36 cellular contexts compared by ENCODE assay signal in the genomic region with DNA sequence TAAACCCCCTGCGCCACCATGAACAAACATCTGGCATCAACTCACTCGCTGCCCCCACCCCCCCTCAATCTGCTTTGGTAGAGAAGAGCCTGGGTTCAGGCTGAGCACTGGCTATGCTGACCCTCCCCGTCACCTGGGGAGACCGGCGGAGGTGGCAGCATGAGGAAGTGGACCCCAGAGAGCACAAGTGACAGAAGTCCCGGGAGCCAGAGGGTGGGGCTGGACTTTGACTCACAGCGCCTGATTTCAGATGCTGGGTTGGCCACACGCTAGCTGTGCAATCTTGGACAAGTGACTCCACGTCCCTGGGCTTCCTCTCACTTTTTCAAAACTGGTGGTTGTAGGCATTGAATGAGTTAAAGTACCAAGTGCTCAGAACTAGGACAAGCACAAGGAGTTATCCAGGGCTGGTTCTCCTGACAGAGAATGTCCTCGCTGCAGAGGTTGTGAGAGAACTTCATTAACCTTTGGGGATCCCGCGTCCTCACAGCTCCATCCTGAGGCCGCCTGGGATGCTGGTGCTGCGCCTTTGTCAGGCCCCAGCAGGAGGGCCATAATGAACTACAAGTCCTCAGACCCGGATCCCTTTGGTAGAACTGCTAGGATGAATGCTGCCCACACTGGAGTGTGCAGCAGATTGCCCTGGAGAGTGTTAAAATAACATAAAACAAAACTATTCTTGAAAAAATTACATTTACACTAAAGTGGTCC. TPM values are rescaled to one million over a fixed set of nuclear protein-coding genes. Genes with fewer than 3 reads are reported as not detected.
DNase-seq lines count a peak whose midpoint lies in the region; ATAC-seq, FAIRE-seq and TF ChIP-seq lines count a peak whose summit lies in the region.
"Had no signal": no experiment of that assay in that cellular context is flagged by ENCODE, and none has a peak within 500 bp of the region (broad histone marks: within the 10 kb centered on the region; RNA-seq: fewer than 3 reads in every experiment).

No MANE protein-coding gene starts in this region.

- H3K27ac Mint-ChIP-seq in H9 (no peak overlapping the region; a peak in 1 of 7 replicates), WTC11 (no peak overlapping the region), endothelial cell (ENCODE audit: unreplicated experiment) (no peak overlapping the region)
- no peak overlapping the region for H3K27ac Mint-ChIP-seq in CD4-positive, alpha-beta memory T cell
- H3K27ac Mint-ChIP-seq: activated naive CD8-positive, alpha-beta T cell treated with anti-CD3 and anti-CD28 coated beads for 36 hours; activated T-helper 17 cell treated with anti-CD3 and anti-CD28 coated beads, Interleukin-2, amount 50 U/mL, for 72 hours; mesothelial cell of epicardium had no signal

- no peak overlapping the region for H2BK15ac ChIP-seq in H9 (ENCODE audit: low read depth, low read length)

- H3K9me3 Mint-ChIP-seq in H9: no peaks in the 10 kb centered on the region
- no peaks in the 10 kb centered on the region for H3K9me3 Mint-ChIP-seq in WTC11
- H3K9me3 Mint-ChIP-seq in CD4-positive, alpha-beta memory T cell: no peaks in the 10 kb centered on the region
- H3K9me3 Mint-ChIP-seq in endothelial cell (ENCODE audit: unreplicated experiment): no peaks in the 10 kb centered on the region
- H3K9me3 Mint-ChIP-seq: activated naive CD8-positive, alpha-beta T cell treated with anti-CD3 and anti-CD28 coated beads for 36 hours; activated T-helper 17 cell treated with anti-CD3 and anti-CD28 coated beads, Interleukin-2, amount 50 U/mL, for 72 hours; mesothelial cell of epicardium; naive thymus-derived CD8-positive, alpha-beta T cell; T-helper 2 cell treated with Interferon-gamma antibody and Interleukin-4, amounts not matched to agents 5 μg/mL and 100 μg/mL, for 36 hours had no signal

- H3K27ac ChIP-seq in H9 (ENCODE audit: insufficient read length, low read depth, low read length) (no peak overlapping the region), HepG2 (ENCODE audit: extremely low read length, insufficient read depth, low read length) (no peak overlapping the region)
- no peak overlapping the region for H3K27ac ChIP-seq in CD4-positive, alpha-beta memory T cell (ENCODE audit: low read depth, low read length)
- H3K27ac ChIP-seq: BLaER1, GM23248, KMS-11, suprapubic skin had no signal

- peak; percentile 15 for FAIRE-seq in HepG2 (lab: Jason Lieb, UNC)
- FAIRE-seq: bronchial epithelial cell, colon, GM12891, keratinocyte had no signal

- no peaks in the 10 kb centered on the region for H3K79me1 ChIP-seq in H9 (ENCODE audit: insufficient read depth, low read depth, low read length, poor library complexity, severe bottlenecking)

- no peak overlapping the region for H3K4me3 Mint-ChIP-seq in H9
- H3K4me3 Mint-ChIP-seq in WTC11: no peak overlapping the region
- H3K4me3 Mint-ChIP-seq in CD4-positive, alpha-beta memory T cell: no peak overlapping the region
- no peak overlapping the region for H3K4me3 Mint-ChIP-seq in endothelial cell (ENCODE audit: unreplicated experiment)
- H3K4me3 Mint-ChIP-seq: activated naive CD8-positive, alpha-beta T cell treated with anti-CD3 and anti-CD28 coated beads for 36 hours; activated T-helper 17 cell treated with anti-CD3 and anti-CD28 coated beads, Interleukin-2, amount 50 U/mL, for 72 hours; mesothelial cell of epicardium; naive thymus-derived CD8-positive, alpha-beta T cell; T-helper 2 cell treated with Interferon-gamma antibody and Interleukin-4, amounts not matched to agents 5 μg/mL and 100 μg/mL, for 36 hours had no signal

- peaks cover 1% of the 10 kb centered on the region; the same call in 1 of the 2 replicates for H3K27me3 Mint-ChIP-seq in H9 (ENCODE audit: low read depth)
- H3K27me3 Mint-ChIP-seq in WTC11 (ENCODE audit: low read depth): no peaks in the 10 kb centered on the region
- H3K27me3 Mint-ChIP-seq in CD4-positive, alpha-beta memory T cell: no peaks in the 10 kb centered on the region
- H3K27me3 Mint-ChIP-seq in endothelial cell (ENCODE audit: unreplicated experiment): peaks cover 6% of the 10 kb centered on the region
- H3K27me3 Mint-ChIP-seq: activated T-helper 17 cell treated with anti-CD3 and anti-CD28 coated beads, Interleukin-2, amount 50 U/mL, for 72 hours had no signal

- no peak overlapping the region for H2BK12ac ChIP-seq in H9 (ENCODE audit: insufficient read length, low read depth, low read length)

- no peak for TF ChIP-seq EP300 in HepG2 (IDR thresholded peaks at IDR 0.05; ENCODE audit: low read depth in 2 of 2, low read length in 2 of 2)
- TF ChIP-seq EP300 in HepG2 (CRISPR knock-in tag; IDR thresholded peaks at IDR 0.05; ENCODE audit: borderline replicate concordance): no peak

- no peak overlapping the region for H4K8ac ChIP-seq in H9 (replicated peaks; ENCODE audit: insufficient read length, low read depth, low read length)

- no peaks in the 10 kb centered on the region; the same call in 1 of the 2 replicates for H3K4me1 ChIP-seq in H9 (ENCODE audit: insufficient read depth, low read length)
- peaks cover 39% of the 10 kb centered on the region for H3K4me1 ChIP-seq in HepG2 (ENCODE audit: insufficient read depth, low read length)
- H3K4me1 ChIP-seq in CD4-positive, alpha-beta memory T cell (ENCODE audit: insufficient read depth, low read length): peaks cover 2% of the 10 kb centered on the region
- H3K4me1 ChIP-seq: BLaER1, suprapubic skin had no signal

- intact Hi-C loops in HepG2 (cut with micrococcal nuclease; ENCODE audit: unreplicated experiment) (no loop called here), sciatic nerve (cut with DNase I) (no loop called here)
- intact Hi-C loops in CD4-positive, alpha-beta memory T cell (cut with micrococcal nuclease): no loop called here

- no peaks in the 10 kb centered on the region for H3K36me3 ChIP-seq in HepG2 (replicated peaks in 1 of 2; ENCODE audit: control insufficient read depth in 1 of 2, insufficient read depth in 2 of 2, low read length in 2 of 2)
- no peaks in the 10 kb centered on the region for H3K36me3 ChIP-seq in CD4-positive, alpha-beta memory T cell (ENCODE audit: insufficient read depth, low read length)
- H3K36me3 ChIP-seq: BLaER1, suprapubic skin had no signal

- H4K20me1 ChIP-seq in H9 (ENCODE audit: control insufficient read depth, insufficient read depth, insufficient read length): no peaks in the 10 kb centered on the region
- H4K20me1 ChIP-seq in HepG2 (ENCODE audit: insufficient read depth, low read length): no peaks in the 10 kb centered on the region
- H4K20me1 ChIP-seq: BLaER1 had no signal

- no peaks in the 10 kb centered on the region for H3K27me3 ChIP-seq in H9 (ENCODE audit: insufficient read depth, low read length)
- H3K27me3 ChIP-seq in HepG2 (ENCODE audit: control insufficient read depth in 1 of 2, insufficient read depth in 2 of 2, low read length in 2 of 2): peaks cover 2 to 16% of the 10 kb centered on the region in 2 experiments; a peak in 4 of 5 replicates
- no peaks in the 10 kb centered on the region for H3K27me3 ChIP-seq in CD4-positive, alpha-beta memory T cell (ENCODE audit: insufficient read depth, low read length)
- H3K27me3 ChIP-seq: BLaER1 had no signal

- H3K23me2 ChIP-seq in H9 (ENCODE audit: insufficient read length, low read depth, low read length, poor library complexity, severe bottlenecking): no peaks in the 10 kb centered on the region

- no CpG with 5 or more reads among the region's 15 CpGs for WGBS in H9 (ENCODE audit: extremely low coverage, insufficient read length, low lambda C conversion rate)
- 51% methylated on average over 7 of the region's 15 CpGs for WGBS in HepG2 (ENCODE audit: low lambda C conversion rate)

- no peak overlapping the region for H4K91ac ChIP-seq in H9 (ENCODE audit: insufficient read length, low read depth, low read length)

- no peak overlapping the region for H2BK20ac ChIP-seq in H9 (ENCODE audit: low read depth, low read length, poor library complexity, severe bottlenecking)

- no peak overlapping the region for H2BK120ac ChIP-seq in H9 (ENCODE audit: low read depth, low read length, poor library complexity, severe bottlenecking)

- no peak overlapping the region for H3K56ac ChIP-seq in H9 (ENCODE audit: insufficient read length, low read depth, low read length)

- DNase-seq in H9: no peak
- no peak for DNase-seq in WTC11 (ENCODE audit: low spot score)
- DNase-seq in HepG2 (ENCODE audit: low spot score): peak; percentile 15
- no peak for DNase-seq in sciatic nerve (ENCODE audit: low spot score)
- no peak for DNase-seq in CD4-positive, alpha-beta memory T cell
- no peak for DNase-seq in endothelial cell (ENCODE audit: low spot score)
- DNase-seq: activated naive CD8-positive, alpha-beta T cell treated with anti-CD3 and anti-CD28 coated beads for 36 hours; aorta; DMS53; effector memory CD4-positive, alpha-beta T cell; erythroblast; GM23248; MV-4-11; naive thymus-derived CD8-positive, alpha-beta T cell; NCI-H1436 treated with DMSO at 0.1 percent for 48 hours; NCI-H446 treated with DMSO at 0.1 percent for 48 hours; NCI-H82; occipital lobe; stimulated activated naive CD4-positive, alpha-beta T cell had no signal

- no peak overlapping the region for H2AFZ ChIP-seq in H9 (ENCODE audit: low read length)
- no peak overlapping the region for H2AFZ ChIP-seq in HepG2 (ENCODE audit: low read length)
- H2AFZ ChIP-seq: GM23248 had no signal

- TF ChIP-seq CTCF in H9 (conservative IDR thresholded peaks at IDR 0.05) (peak; percentile 13; the same call in 1 of the 3 replicates), WTC11 (IDR thresholded peaks at IDR 0.05) (no peak), HepG2 (CRISPR knock-in tag; IDR thresholded peaks at IDR 0.05) (no peak), endothelial cell (IDR thresholded peaks at IDR 0.05; ENCODE audit: unreplicated experiment) (no peak)

- H3K14ac ChIP-seq in H9 (ENCODE audit: insufficient read depth, low read length): no peak overlapping the region

- 0 out of 2 replicates have a peak, but pooled peaks have one; percentile 11 for ATAC-seq in WTC11
- peak; percentile 42 for ATAC-seq in HepG2
- ATAC-seq in sciatic nerve: peak; percentile 27
- ATAC-seq in GM18498 (IDR thresholded peaks at IDR 0.05; ENCODE audit: unreplicated experiment): no peak
- no peak for ATAC-seq in GM18511 (IDR thresholded peaks at IDR 0.05; ENCODE audit: unreplicated experiment)
- ATAC-seq: activated T-helper 17 cell treated with anti-CD3 and anti-CD28 coated beads, Interleukin-2, amount 50 U/mL, for 72 hours; naive thymus-derived CD8-positive, alpha-beta T cell had no signal

- H3K4me1 Mint-ChIP-seq in H9 (peaks cover 35 to 52% of the 10 kb centered on the region in 2 experiments), WTC11 (peaks cover 31% of the 10 kb centered on the region), endothelial cell (ENCODE audit: unreplicated experiment) (no peaks in the 10 kb centered on the region)
- H3K4me1 Mint-ChIP-seq in CD4-positive, alpha-beta memory T cell: peaks cover 2 to 14% (median 8%) of the 10 kb centered on the region in 4 donors
- H3K4me1 Mint-ChIP-seq: activated naive CD8-positive, alpha-beta T cell treated with anti-CD3 and anti-CD28 coated beads for 36 hours; activated T-helper 17 cell treated with anti-CD3 and anti-CD28 coated beads, Interleukin-2, amount 50 U/mL, for 72 hours; mesothelial cell of epicardium had no signal

- no peak overlapping the region for H2BK5ac ChIP-seq in H9 (ENCODE audit: insufficient read length, low read length)

- no peaks in the 10 kb centered on the region for H3K36me3 Mint-ChIP-seq in H9 (ENCODE audit: insufficient read depth in 1 of 3, low read depth in 3 of 3)
- no peaks in the 10 kb centered on the region for H3K36me3 Mint-ChIP-seq in WTC11
- H3K36me3 Mint-ChIP-seq in CD4-positive, alpha-beta memory T cell: no peaks in the 10 kb centered on the region
- no peaks in the 10 kb centered on the region for H3K36me3 Mint-ChIP-seq in endothelial cell (ENCODE audit: low read depth, unreplicated experiment)
- H3K36me3 Mint-ChIP-seq: activated naive CD8-positive, alpha-beta T cell treated with anti-CD3 and anti-CD28 coated beads for 36 hours; mesothelial cell of epicardium; naive thymus-derived CD8-positive, alpha-beta T cell had no signal

- no peaks in the 10 kb centered on the region for H3K9me3 ChIP-seq in H9 (ENCODE audit: control insufficient read depth, low read depth, low read length)
- H3K9me3 ChIP-seq in HepG2 (ENCODE audit: low read length): no peaks in the 10 kb centered on the region
- no peaks in the 10 kb centered on the region for H3K9me3 ChIP-seq in CD4-positive, alpha-beta memory T cell (ENCODE audit: control insufficient read depth in 1 of 2, low read length in 2 of 2)
- H3K9me3 ChIP-seq: BLaER1, suprapubic skin had no signal

- no peak overlapping the region for H3K4ac ChIP-seq in H9 (ENCODE audit: low read depth, low read length)

- H3K4me2 ChIP-seq in H9 (ENCODE audit: insufficient read depth, insufficient read length, low read length) (no peak overlapping the region), HepG2 (ENCODE audit: low read depth, low read length) (peak overlapping the region; percentile 29; the same call in 1 of the 2 replicates)
- H3K4me2 ChIP-seq: BLaER1, KMS-11 had no signal

- H3K9ac ChIP-seq in H9 (ENCODE audit: extremely low read depth, insufficient read length, low read length): no peak overlapping the region
- H3K9ac ChIP-seq in HepG2 (ENCODE audit: insufficient read depth, low read depth, low read length): no peak overlapping the region
- H3K9ac ChIP-seq: BLaER1, GM23248, KMS-11 had no signal

- TF ChIP-seq POLR2A in HepG2 (IDR thresholded peaks at IDR 0.05; ENCODE audit: insufficient read depth in 1 of 2, low read depth in 2 of 2, low read length in 2 of 2): no peak

- H3K18ac ChIP-seq in H9 (ENCODE audit: insufficient read length, low read depth, low read length): no peak overlapping the region

- POLR2A ChIA-PET in WTC11 (lab: Charles Lee) (no interaction called here), HepG2 (lab: Yijun Ruan, JAX) (no interaction called here)
- POLR2A ChIA-PET in CD4-positive, alpha-beta memory T cell (lab: Charles Lee; ENCODE audit: partially characterized antibody): interaction anchor here (1.0 to 1.3 kb wide), 2 partner anchors 17 to 68 kb away, joined by 3 to 5 read pairs; no protein-coding TSS in a partner anchor

- no TSS peak for BruUV-seq in HepG2 (replicated peaks; lab: Mats Ljungman, UMichigan)

- no peak for TF ChIP-seq RAD21 in HepG2 (CRISPR knock-in tag; IDR thresholded peaks at IDR 0.05)

- no peak overlapping the region for H3K4me3 ChIP-seq in HepG2 (replicated peaks in 1 of 3; ENCODE audit: insufficient read depth in 1 of 3, low read depth in 2 of 3, low read length in 3 of 3)
- H3K4me3 ChIP-seq in CD4-positive, alpha-beta memory T cell (ENCODE audit: low read length in 2 of 2): no peak overlapping the region
- H3K4me3 ChIP-seq: BLaER1, GM23248, suprapubic skin had no signal

- no peak overlapping the region for H3K23ac ChIP-seq in H9 (ENCODE audit: insufficient read length, low read depth, low read length)

- H2AK5ac ChIP-seq in H9 (ENCODE audit: insufficient read length, low read length): no peak overlapping the region

- H3T11ph ChIP-seq in H9 (ENCODE audit: low read length): no peak overlapping the region

- no peak overlapping the region for H4K5ac ChIP-seq in H9 (ENCODE audit: insufficient read length, low read depth, low read length)

- CTCF ChIA-PET in WTC11 (lab: Charles Lee): interaction anchor here (0.5 to 1.0 kb wide), 4 partner anchors 31 to 52 kb away, joined by 3 to 4 read pairs (median 3); no protein-coding TSS in a partner anchor
- CTCF ChIA-PET in HepG2 (lab: Yijun Ruan, JAX; ENCODE audit: low intra/inter-chr PET ratio, low total read pairs): no interaction called here
- CTCF ChIA-PET in CD4-positive, alpha-beta memory T cell (lab: Charles Lee; ENCODE audit: partially characterized antibody): interaction anchor here (1.0 to 1.6 kb wide), 2 partner anchors 11 to 17 kb away, joined by 3 read pairs; no protein-coding TSS in a partner anchor

- no peaks in the 10 kb centered on the region for H3K79me2 ChIP-seq in H9 (ENCODE audit: insufficient read depth, low read length)
- H3K79me2 ChIP-seq in HepG2 (ENCODE audit: insufficient read depth, low read length): no peaks in the 10 kb centered on the region

- in situ Hi-C loops in HepG2 (cut with HindIII; ENCODE audit: extremely low pct_ligation_motif_present, low pct_unique_long_range_greater_than_20kb): no loop called here

RNA-seq across cellular contexts. Expression of a gene that starts 48.8 kb away (rescaled TPM):
- 17.6 and 20.0 TPM in 2 replicates for total RNA-seq in H9 (2021)
- total RNA-seq in WTC11 (2021): 20.8 to 21.4 TPM (median 21.0 TPM) in 3 replicates
- 0.20 and 0.39 TPM in 2 replicates for total RNA-seq in HepG2 (2016; rRNA removed; fragmentation: Illumina TruSeq; extraction: Trizol)
- 0.61 TPM in 1 of 2 replicates, not detected in the other for total RNA-seq in HepG2 (2016; cell fraction: cytosol; rRNA removed; fragmentation: Illumina TruSeq; extraction: Trizol; ENCODE audit: low read depth)
- total RNA-seq in HepG2 (2016; cell fraction: insoluble cytoplasmic fraction; rRNA removed; fragmentation: Illumina TruSeq; extraction: Trizol): 0.11 and 0.51 TPM in 2 replicates
- total RNA-seq in HepG2 (2016; cell fraction: membrane; rRNA removed; fragmentation: Illumina TruSeq; extraction: Trizol): 0.28 and 0.45 TPM in 2 replicates
- total RNA-seq in HepG2 (2016; cell fraction: nucleus; rRNA removed; fragmentation: Illumina TruSeq; extraction: Trizol): 0.31 TPM in 1 of 2 replicates, not detected in the other
- 0.14 and 0.41 TPM in 2 replicates for polyA plus RNA-seq in HepG2 (2011; rRNA removed)
- 0.23 and 0.33 TPM in 2 replicates for polyA plus RNA-seq in HepG2 (2011; cell fraction: cytosol; rRNA removed)
- 0.34 and 0.90 TPM in 2 replicates for polyA plus RNA-seq in HepG2 (2011; cell fraction: nucleus; rRNA removed)
- 0.04 and 0.09 TPM in 2 replicates for polyA plus RNA-seq in HepG2 (2012)
- 0.08 and 0.25 TPM in 2 replicates for polyA plus RNA-seq in HepG2 (2016; cell fraction: cytosol; fragmentation: Illumina TruSeq; extraction: Trizol; ENCODE audit: low read depth)
- polyA plus RNA-seq in HepG2 (2016; cell fraction: insoluble cytoplasmic fraction; fragmentation: Illumina TruSeq; extraction: Trizol; ENCODE audit: low read depth): 0.42 and 0.59 TPM in 2 replicates
- polyA plus RNA-seq in HepG2 (2016; cell fraction: membrane; fragmentation: Illumina TruSeq; extraction: Trizol; ENCODE audit: low read depth): 0.24 and 0.30 TPM in 2 replicates
- 0.36 and 0.65 TPM in 2 replicates for polyA plus RNA-seq in HepG2 (2016; cell fraction: nucleus; fragmentation: Illumina TruSeq; extraction: Trizol; ENCODE audit: insufficient read depth, low read depth)
- polyA minus RNA-seq in HepG2 (2011; rRNA and poly(A)+ RNA removed; ENCODE audit: low replicate concordance): 0.10 and 0.72 TPM in 2 replicates
- not detected in 2 replicates for polyA minus RNA-seq in HepG2 (2011; cell fraction: cytosol; rRNA and poly(A)+ RNA removed)
- 0.75 TPM in 1 of 2 replicates, not detected in the other for polyA minus RNA-seq in HepG2 (2011; cell fraction: nucleus; rRNA and poly(A)+ RNA removed)
- total RNA-seq in sciatic nerve: 21.7 TPM
- total RNA-seq in CD4-positive, alpha-beta memory T cell: 1 to 10 TPM; 6.5 to 7.4 TPM
- 1 to 10 TPM; 1.3 to 3.4 TPM for polyA plus RNA-seq in CD4-positive, alpha-beta memory T cell
- total RNA-seq in endothelial cell (ENCODE audit: unreplicated experiment): 1.3 TPM
- total RNA-seq: RPMI7951 had no signal
- polyA plus RNA-seq: GM23248 had no signal

RNA-seq across cellular contexts. Expression of a gene that starts 55.7 kb away (rescaled TPM):
- total RNA-seq in H9 (2021): not detected in 2 replicates
- not detected in 3 replicates for total RNA-seq in WTC11 (2021)
- total RNA-seq in HepG2 (2016; rRNA removed; fragmentation: Illumina TruSeq; extraction: Trizol): not detected in 2 replicates
- total RNA-seq in HepG2 (2016; cell fraction: cytosol; rRNA removed; fragmentation: Illumina TruSeq; extraction: Trizol; ENCODE audit: low read depth): not detected in 2 replicates
- not detected in 2 replicates for total RNA-seq in HepG2 (2016; cell fraction: insoluble cytoplasmic fraction; rRNA removed; fragmentation: Illumina TruSeq; extraction: Trizol)
- not detected in 2 replicates for total RNA-seq in HepG2 (2016; cell fraction: membrane; rRNA removed; fragmentation: Illumina TruSeq; extraction: Trizol)
- total RNA-seq in HepG2 (2016; cell fraction: nucleus; rRNA removed; fragmentation: Illumina TruSeq; extraction: Trizol): not detected in 2 replicates
- not detected in 2 replicates for polyA plus RNA-seq in HepG2 (2011; rRNA removed)
- not detected in 2 replicates for polyA plus RNA-seq in HepG2 (2011; cell fraction: cytosol; rRNA removed)
- polyA plus RNA-seq in HepG2 (2011; cell fraction: nucleus; rRNA removed): not detected in 2 replicates
- not detected in 2 replicates for polyA plus RNA-seq in HepG2 (2012)
- not detected in 2 replicates for polyA plus RNA-seq in HepG2 (2016; cell fraction: cytosol; fragmentation: Illumina TruSeq; extraction: Trizol; ENCODE audit: low read depth)
- polyA plus RNA-seq in HepG2 (2016; cell fraction: insoluble cytoplasmic fraction; fragmentation: Illumina TruSeq; extraction: Trizol; ENCODE audit: low read depth): not detected in 2 replicates
- not detected in 2 replicates for polyA plus RNA-seq in HepG2 (2016; cell fraction: membrane; fragmentation: Illumina TruSeq; extraction: Trizol; ENCODE audit: low read depth)
- polyA plus RNA-seq in HepG2 (2016; cell fraction: nucleus; fragmentation: Illumina TruSeq; extraction: Trizol; ENCODE audit: insufficient read depth, low read depth): not detected in 2 replicates
- 0.21 TPM in 1 of 2 replicates, not detected in the other for polyA minus RNA-seq in HepG2 (2011; rRNA and poly(A)+ RNA removed; ENCODE audit: low replicate concordance)
- not detected in 2 replicates for polyA minus RNA-seq in HepG2 (2011; cell fraction: cytosol; rRNA and poly(A)+ RNA removed)
- not detected in 2 replicates for polyA minus RNA-seq in HepG2 (2011; cell fraction: nucleus; rRNA and poly(A)+ RNA removed)
- not detected for total RNA-seq in sciatic nerve
- not detected for total RNA-seq in CD4-positive, alpha-beta memory T cell
- polyA plus RNA-seq in CD4-positive, alpha-beta memory T cell: not detected
- not detected for total RNA-seq in endothelial cell (ENCODE audit: unreplicated experiment)
- total RNA-seq: activated naive CD8-positive, alpha-beta T cell treated with anti-CD3 and anti-CD28 coated beads for 36 hours; activated T-helper 17 cell treated with anti-CD3 and anti-CD28 coated beads, Interleukin-2, amount 50 U/mL, for 72 hours; aorta; bronchial epithelial cell; GM23248; liver; mesothelial cell of epicardium; naive thymus-derived CD8-positive, alpha-beta T cell; occipital lobe; pulmonary artery endothelial cell; RPMI7951; skeletal muscle tissue; suprapubic skin had no signal
- polyA plus RNA-seq: AG04450; aorta; GM23248; keratinocyte; liver; naive thymus-derived CD8-positive, alpha-beta T cell had no signal

Comparison
In these comparisons a context has a peak if more than half of its experiments do, and no peak if none do; other contexts are left out.
1. ATAC-seq: peak in WTC11 (single experiment), HepG2 (single experiment) and sciatic nerve (single experiment); none in GM18498 (single experiment) and GM18511 (single experiment).